Comparison of ENCODE assay signal across 8 cellular contexts in the genomic region with DNA sequence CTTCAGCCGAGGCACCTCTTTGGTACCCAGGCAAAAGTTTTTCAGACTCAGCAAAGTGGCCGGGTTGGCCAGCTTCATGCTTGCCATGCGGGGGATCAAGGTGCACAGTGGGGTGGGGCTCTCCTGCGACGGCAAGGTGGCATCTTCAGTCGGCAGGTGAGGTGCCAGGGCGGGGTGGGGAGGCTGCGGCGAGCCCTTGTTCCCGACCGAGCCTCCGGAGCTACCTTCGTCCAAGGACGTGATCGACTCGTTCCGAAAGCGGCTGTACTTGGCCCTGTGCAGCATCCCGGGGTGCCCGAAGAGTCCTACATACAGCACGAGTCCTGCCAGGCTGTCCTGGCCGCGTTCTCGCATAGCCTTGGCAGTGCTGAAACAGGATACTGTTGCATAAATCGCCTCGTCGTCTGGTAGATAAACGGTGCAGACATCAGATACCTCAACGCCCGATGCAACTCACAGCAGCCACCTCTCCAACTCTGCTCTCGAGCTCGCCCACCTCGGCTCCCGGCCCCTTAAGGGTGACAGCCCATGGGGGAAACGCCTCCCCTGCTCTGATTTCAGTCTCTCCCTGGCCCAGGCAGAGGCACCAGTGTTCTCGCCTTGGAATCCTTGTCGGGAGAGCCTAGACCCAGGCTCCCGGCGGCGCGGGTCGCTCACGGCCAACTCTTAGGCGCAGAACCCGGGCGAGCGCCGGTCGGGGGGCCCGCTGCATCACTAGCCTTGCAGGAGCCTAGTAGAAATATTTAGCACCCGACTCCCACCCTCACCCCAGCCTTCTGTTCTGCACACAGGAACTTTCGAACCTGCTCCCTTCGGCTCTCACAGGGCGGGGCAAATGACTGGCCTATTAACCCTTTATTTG. TPM values are rescaled to one million over a fixed set of nuclear protein-coding genes. Genes with fewer than 3 reads are reported as not detected.
A peak's percentile ranks its signal among the peaks of the same experiment; 100 is the strongest.
DNase-seq lines count a peak whose midpoint lies in the region; ATAC-seq, FAIRE-seq and TF ChIP-seq lines count a peak whose summit lies in the region.

No MANE protein-coding gene starts in this region.

- peaks cover 0 to 1% (median 0%) of the 10 kb centered on the region in 3 donors for H3K9me3 Mint-ChIP-seq in IgD-negative memory B cell
- H3K9me3 Mint-ChIP-seq in astrocyte (ENCODE audit: unreplicated experiment) = no peaks in the 10 kb centered on the region

- no peaks in the 10 kb centered on the region for H4K20me1 ChIP-seq in astrocyte (ENCODE audit: insufficient read depth, low read length)

- 4 to 12% methylated on average over 54 of the region's 54 CpGs for WGBS in sigmoid colon, 2 donors

- H3K27me3 ChIP-seq in astrocyte (ENCODE audit: insufficient read depth, low read length) (no peaks in the 10 kb centered on the region), iPS-15b (ENCODE audit: control insufficient read depth, insufficient read depth, low read length) (peaks cover 40% of the 10 kb centered on the region), sigmoid colon (no peaks in the 10 kb centered on the region)

- no peak for TF ChIP-seq EP300 in sigmoid colon (IDR thresholded peaks at IDR 0.05)

- peaks cover 3% of the 10 kb centered on the region for H3K79me2 ChIP-seq in astrocyte (ENCODE audit: insufficient read depth, low read length)

- peak overlapping the region; percentile 71 for H3K9ac ChIP-seq in astrocyte (ENCODE audit: low read length)
- H3K9ac ChIP-seq in iPS-15b (ENCODE audit: low read depth, low read length) = no peak overlapping the region

- H3K4me3 ChIP-seq in astrocyte (ENCODE audit: insufficient read depth, low read depth, low read length) (peak overlapping the region; percentile 74), iPS-15b (ENCODE audit: low read depth, low read length) (peak overlapping the region; percentile 62), sigmoid colon (peak overlapping the region; percentile 33 to 56 (median 52))

- H3K27me3 Mint-ChIP-seq in IgD-negative memory B cell = peaks cover 39% of the 10 kb centered on the region
- H3K27me3 Mint-ChIP-seq in astrocyte (ENCODE audit: low read depth, unreplicated experiment) = peaks cover 12% of the 10 kb centered on the region

- H3K27ac ChIP-seq in astrocyte (ENCODE audit: low read depth, low read length) (peak overlapping the region; percentile 35), sigmoid colon (peak overlapping the region; percentile 9 to 50 (median 36))

- H3K4me2 ChIP-seq in astrocyte (ENCODE audit: low read length) = peak overlapping the region; percentile 93

- H3K36me3 ChIP-seq in astrocyte (ENCODE audit: insufficient read depth, low read length) (no peaks in the 10 kb centered on the region), iPS-15b (ENCODE audit: control insufficient read depth, insufficient read depth, low read length) (no peaks in the 10 kb centered on the region), sigmoid colon (no peaks in the 10 kb centered on the region)

- DNase-seq in COR-L47 (lab: John Stamatoyannopoulos, UW) (peak; percentile 7), astrocyte (ENCODE audit: low read depth) (no peak), sigmoid colon (peak; percentile 70), Kasumi-1 (lab: John Stamatoyannopoulos, UW) (no peak), NCI-H1694 (lab: John Stamatoyannopoulos, UW) (no peak)

- TF ChIP-seq CTCF in astrocyte (IDR thresholded peaks at IDR 0.05; ENCODE audit: insufficient read depth, low read depth, low read length) (no peak), sigmoid colon (IDR thresholded peaks at IDR 0.05) (no peak)

- no peak for TF ChIP-seq POLR2A in sigmoid colon (IDR thresholded peaks at IDR 0.05)

- H3K9me3 ChIP-seq in astrocyte (ENCODE audit: insufficient read depth, low read depth, low read length) = no peaks in the 10 kb centered on the region
- H3K9me3 ChIP-seq in iPS-15b (ENCODE audit: control insufficient read depth, insufficient read depth, low read length) = no peaks in the 10 kb centered on the region
- no peaks in the 10 kb centered on the region for H3K9me3 ChIP-seq in sigmoid colon

- FAIRE-seq in astrocyte (lab: Jason Lieb, UNC) = no peak

- no peak for ATAC-seq in HG02642 (IDR thresholded peaks at IDR 0.05; ENCODE audit: poor library complexity, unreplicated experiment)

- H2AFZ ChIP-seq in astrocyte (ENCODE audit: low read depth, low read length) = peak overlapping the region; percentile 80

- H3K27ac Mint-ChIP-seq in IgD-negative memory B cell (no peak overlapping the region), astrocyte (ENCODE audit: unreplicated experiment) (no peak overlapping the region)

- H3K4me3 Mint-ChIP-seq in IgD-negative memory B cell (peak overlapping the region; percentile 55 to 89 (median 80)), astrocyte (ENCODE audit: unreplicated experiment) (peak overlapping the region; percentile 89)

- H3K4me1 Mint-ChIP-seq in IgD-negative memory B cell (peaks cover 11 to 20% (median 12%) of the 10 kb centered on the region in 3 donors), astrocyte (ENCODE audit: low read depth, unreplicated experiment) (peaks cover 21% of the 10 kb centered on the region)

- H3K4me1 ChIP-seq in astrocyte (ENCODE audit: insufficient read depth, low read length) = peaks cover 27% of the 10 kb centered on the region
- H3K4me1 ChIP-seq in iPS-15b (ENCODE audit: control insufficient read depth, insufficient read depth, low read length) = no peaks in the 10 kb centered on the region
- peaks cover 0 to 23% (median 20%) of the 10 kb centered on the region in 4 donors for H3K4me1 ChIP-seq in sigmoid colon

- intact Hi-C loops in sigmoid colon (cut with DNase I) = loop anchor here (5.0 kb wide), 2 partner anchors 86 to 101 kb away; a partner anchor contains a TSS

- H3K36me3 Mint-ChIP-seq in IgD-negative memory B cell (peaks cover 3% of the 10 kb centered on the region), astrocyte (ENCODE audit: low read depth, unreplicated experiment) (no peaks in the 10 kb centered on the region)

RNA-seq across cellular contexts. Expression of a gene that starts 0.8 kb away (rescaled TPM):
- polyA plus RNA-seq in IgD-negative memory B cell = not detected
- total RNA-seq in astrocyte = 2.7 and 3.7 TPM in 2 replicates
- 1 to 10 TPM; 2.1 to 4.6 (median 2.6) TPM for total RNA-seq in sigmoid colon
- polyA plus RNA-seq in sigmoid colon = under 1 TPM in 2 of 3 donors, not detected in 1; under 0.01 to 0.64 TPM

Comparison
In these comparisons a context has a peak if more than half of its experiments do, and no peak if none do; other contexts are left out.
1. DNase-seq: peak in COR-L47 (single experiment) and sigmoid colon (single experiment); none in astrocyte (single experiment), Kasumi-1 (0 of 2) and NCI-H1694 (single experiment).
2. Peak in every context shown above with its lines, with median percentiles within 50 percentile points of each other: H3K4me3 ChIP-seq.